ENCODE assay signal across 11 cellular contexts in genomic region chr11:61075891-61076290, GRCh38. TPM values are rescaled to one million over a fixed set of nuclear protein-coding genes. Genes with fewer than 3 reads are reported as not detected.
DNase-seq lines count a peak whose midpoint lies in the region; ATAC-seq and TF ChIP-seq lines count a peak whose summit lies in the region.
"Had no signal": no experiment of that assay in that cellular context is flagged by ENCODE, and none has a peak within 500 bp of the region (broad histone marks: within the 10 kb centered on the region; RNA-seq: fewer than 3 reads in every experiment).

No MANE protein-coding gene starts in this region.

- peak; percentile 19 for DNase-seq in GM04503 (ENCODE audit: low read depth)
- DNase-seq in RWPE2 (ENCODE audit: low spot score), result no peak
- DNase-seq in osteoblast (ENCODE audit: insufficient read length, low spot score, missing footprints), result peak; percentile 66
- no peak for DNase-seq in HUDEP-2 (lab: John Stamatoyannopoulos, UW; ENCODE audit: unreplicated experiment in 76 of 76)
- DNase-seq in stimulated activated CD4-positive, alpha-beta T cell treated with anti-CD3 and anti-CD28 coated beads, Interleukin-15, amount 100 ng/mL, for 24 hours, result no peak
- DNase-seq in central memory CD4-positive, alpha-beta T cell, result no peak
- DNase-seq: glutamatergic neuron; stimulated activated CD4-positive, alpha-beta T cell treated with anti-CD3 and anti-CD28 coated beads, Interleukin-12 subunit alpha, Interleukin-12 subunit beta, amount 100 ng/mL, for 4 hours had no signal

- H3K27ac ChIP-seq in RWPE2 (ENCODE audit: poor library complexity, severe bottlenecking), result no peak overlapping the region
- H3K27ac ChIP-seq in osteoblast (ENCODE audit: low read depth, low read length), result no peak overlapping the region

- H3K36me3 ChIP-seq in RWPE2 (ENCODE audit: low read depth) (no peaks in the 10 kb centered on the region), osteoblast (ENCODE audit: insufficient read depth, low read length) (no peaks in the 10 kb centered on the region)

- H3K79me2 ChIP-seq in osteoblast (ENCODE audit: insufficient read depth, low read length), result no peaks in the 10 kb centered on the region

- H3K9me3 ChIP-seq in RWPE2 (ENCODE audit: severe bottlenecking) (no peaks in the 10 kb centered on the region), osteoblast (ENCODE audit: low read depth, low read length) (no peaks in the 10 kb centered on the region)

- H4K20me1 ChIP-seq in osteoblast (ENCODE audit: insufficient read depth, low read length), result no peaks in the 10 kb centered on the region

- H2AFZ ChIP-seq in osteoblast (ENCODE audit: low read length), result no peak overlapping the region

- ATAC-seq in RWPE2 (ENCODE audit: low read depth), result peak; percentile 97
- ATAC-seq in esophagus mucosa, result peak; percentile 75
- ATAC-seq in GM19023 (IDR thresholded peaks at IDR 0.05; ENCODE audit: unreplicated experiment), result no peak

- TF ChIP-seq CTCF in RWPE2 (IDR thresholded peaks at IDR 0.05; ENCODE audit: poor library complexity, severe bottlenecking) (no peak), osteoblast (IDR thresholded peaks at IDR 0.05; ENCODE audit: extremely low read depth, low read depth, low read length) (no peak)

- no peaks in the 10 kb centered on the region for H3K27me3 ChIP-seq in RWPE2 (ENCODE audit: insufficient read depth, poor library complexity, severe bottlenecking)
- peaks cover 10% of the 10 kb centered on the region for H3K27me3 ChIP-seq in osteoblast (ENCODE audit: insufficient read depth, low read length)

- H3K4me3 ChIP-seq in RWPE2 (ENCODE audit: severe bottlenecking), result no peak overlapping the region
- H3K4me3 ChIP-seq in osteoblast (ENCODE audit: insufficient read depth, low read length), result no peak overlapping the region

- H3K4me1 ChIP-seq in RWPE2 (ENCODE audit: insufficient read depth, poor library complexity, severe bottlenecking), result peaks cover 3% of the 10 kb centered on the region
- H3K4me1 ChIP-seq in osteoblast (ENCODE audit: insufficient read depth, low read length), result no peaks in the 10 kb centered on the region

- H3K4me2 ChIP-seq in osteoblast (ENCODE audit: insufficient read depth, low read length), result no peak overlapping the region

RNA-seq across cellular contexts. Expression of gene CD5, which starts 26.4 kb away (rescaled TPM):
- total RNA-seq in esophagus mucosa (0.48 TPM), osteoblast (not detected in 2 replicates)
- total RNA-seq: NCI-H460 had no signal

Comparison
In these comparisons a context has a peak if more than half of its experiments do, and no peak if none do; other contexts are left out.
1. DNase-seq: peak in GM04503 (single experiment) and osteoblast (single experiment); none in RWPE2 (single experiment), HUDEP-2 (0 of 76), stimulated activated CD4-positive, alpha-beta T cell treated with anti-CD3 and anti-CD28 coated beads, Interleukin-15, amount 100 ng/mL, for 24 hours (single experiment) and central memory CD4-positive, alpha-beta T cell (single experiment).